ENCODE assay signal across 18 cellular contexts in genomic region chr3:5115506-5116162, GRCh38. TPM values are rescaled to one million over a fixed set of nuclear protein-coding genes. Genes with fewer than 3 reads are reported as not detected.
DNase-seq lines count a peak whose midpoint lies in the region; ATAC-seq and TF ChIP-seq lines count a peak whose summit lies in the region.
"Had no signal": no experiment of that assay in that cellular context is flagged by ENCODE, and none has a peak within 500 bp of the region (broad histone marks: within the 10 kb centered on the region; RNA-seq: fewer than 3 reads in every experiment).

No MANE protein-coding gene starts in this region.

- no peaks in the 10 kb centered on the region for H3K9me3 ChIP-seq in gastroesophageal sphincter
- H3K9me3 ChIP-seq: ascending aorta had no signal

- DNase-seq in GM10266 (ENCODE audit: extremely low spot score) (peak; percentile 43), nucleus accumbens (lab: John Stamatoyannopoulos, UW) (no peak), T-helper 9 cell (no peak), NCI-H1694 treated with DMSO at 0.1 percent for 48 hours (lab: John Stamatoyannopoulos, UW) (no peak)
- DNase-seq: activated CD4-positive, alpha-beta memory T cell treated with anti-CD3 and anti-CD28 coated beads for 36 hours; DND-41; effector CD8-positive, alpha-beta T cell; NCI-H1436; NCI-H524 treated with DMSO at 0.1 percent for 48 hours; stimulated activated CD4-positive, alpha-beta T cell treated with anti-CD3 and anti-CD28 coated beads, Interleukin-4, amount 100 ng/mL, for 24 hours; stimulated activated naive CD4-positive, alpha-beta T cell had no signal

- no peak for TF ChIP-seq POLR2A in gastroesophageal sphincter (IDR thresholded peaks at IDR 0.05)

- H3K9me3 Mint-ChIP-seq in stimulated activated memory B cell treated with anti-CD40 and anti-IgM and Interleukin-4, amounts not matched to agents 10 μg/mL and 1 μg/mL and 100 μg/mL, for 72 hours, result no peaks in the 10 kb centered on the region
- H3K9me3 Mint-ChIP-seq: activated CD4-positive, alpha-beta memory T cell treated with anti-CD3 and anti-CD28 coated beads for 36 hours; activated T-helper 2 cell treated with anti-CD3 and anti-CD28 coated beads, Interferon-gamma antibody, Interleukin-2, Interleukin-4, amounts not matched to agents 10 μg/mL and 5 μg/mL and 100 μg/mL, durations not matched to agents 14 hours and 24 hours and 36 hours had no signal

- no peaks in the 10 kb centered on the region for H3K36me3 ChIP-seq in gastroesophageal sphincter
- H3K36me3 ChIP-seq: ascending aorta, BLaER1 had no signal

- H3K4me3 ChIP-seq in gastroesophageal sphincter, result no peak overlapping the region
- H3K4me3 ChIP-seq: ascending aorta, BLaER1 had no signal

- H3K27me3 ChIP-seq in gastroesophageal sphincter, result no peaks in the 10 kb centered on the region
- H3K27me3 ChIP-seq: ascending aorta, BLaER1 had no signal

- WGBS in gastroesophageal sphincter (ENCODE audit: low coverage in 1 of 2), 2 donors, result 47 to 54% methylated on average over 6 of the region's 6 CpGs

- no peak for TF ChIP-seq EP300 in gastroesophageal sphincter (IDR thresholded peaks at IDR 0.05)

- no peaks in the 10 kb centered on the region for H3K27me3 Mint-ChIP-seq in stimulated activated memory B cell treated with anti-CD40 and anti-IgM and Interleukin-4, amounts not matched to agents 10 μg/mL and 1 μg/mL and 100 μg/mL, for 72 hours
- H3K27me3 Mint-ChIP-seq: activated CD4-positive, alpha-beta memory T cell treated with anti-CD3 and anti-CD28 coated beads for 36 hours had no signal

- TF ChIP-seq CTCF in GM10266 (IDR thresholded peaks at IDR 0.05; ENCODE audit: control insufficient read depth, insufficient read depth, low read depth, missing control alignments) (no peak), gastroesophageal sphincter (IDR thresholded peaks at IDR 0.05) (no peak)

- H3K27ac Mint-ChIP-seq in stimulated activated memory B cell treated with anti-CD40 and anti-IgM and Interleukin-4, amounts not matched to agents 10 μg/mL and 1 μg/mL and 100 μg/mL, for 72 hours, result no peak overlapping the region
- H3K27ac Mint-ChIP-seq: activated CD4-positive, alpha-beta memory T cell treated with anti-CD3 and anti-CD28 coated beads for 36 hours; activated T-helper 2 cell treated with anti-CD3 and anti-CD28 coated beads, Interferon-gamma antibody, Interleukin-2, Interleukin-4, amounts not matched to agents 10 μg/mL and 5 μg/mL and 100 μg/mL, durations not matched to agents 14 hours and 24 hours and 36 hours had no signal

- H3K4me3 Mint-ChIP-seq in stimulated activated memory B cell treated with anti-CD40 and anti-IgM and Interleukin-4, amounts not matched to agents 10 μg/mL and 1 μg/mL and 100 μg/mL, for 72 hours, result no peak overlapping the region
- H3K4me3 Mint-ChIP-seq: activated CD4-positive, alpha-beta memory T cell treated with anti-CD3 and anti-CD28 coated beads for 36 hours had no signal

- no peak overlapping the region for H3K27ac ChIP-seq in gastroesophageal sphincter
- H3K27ac ChIP-seq: ascending aorta, BLaER1 had no signal

- H3K4me1 ChIP-seq in gastroesophageal sphincter, result no peaks in the 10 kb centered on the region
- H3K4me1 ChIP-seq: ascending aorta had no signal

- ATAC-seq in GM21529 (IDR thresholded peaks at IDR 0.05; ENCODE audit: unreplicated experiment) (peak; percentile 56), HG03280 (IDR thresholded peaks at IDR 0.05; ENCODE audit: unreplicated experiment) (peak; percentile 73), gastroesophageal sphincter (peak; percentile 53)
- ATAC-seq in stimulated activated memory B cell treated with anti-CD40 and anti-IgM and Interleukin-4, amounts not matched to agents 10 μg/mL and 1 μg/mL and 100 μg/mL, for 72 hours, result no peak

- peaks cover 10% of the 10 kb centered on the region for H3K4me1 Mint-ChIP-seq in stimulated activated memory B cell treated with anti-CD40 and anti-IgM and Interleukin-4, amounts not matched to agents 10 μg/mL and 1 μg/mL and 100 μg/mL, for 72 hours

- no peaks in the 10 kb centered on the region for H3K36me3 Mint-ChIP-seq in stimulated activated memory B cell treated with anti-CD40 and anti-IgM and Interleukin-4, amounts not matched to agents 10 μg/mL and 1 μg/mL and 100 μg/mL, for 72 hours
- H3K36me3 Mint-ChIP-seq: activated CD4-positive, alpha-beta memory T cell treated with anti-CD3 and anti-CD28 coated beads for 36 hours had no signal

RNA-seq across cellular contexts. Expression of gene ARL8B, which starts 6.5 kb away (rescaled TPM):
- 10 to 100 TPM; 41.5 to 59.9 (median 50.9) TPM for total RNA-seq in gastroesophageal sphincter
